In the genomic region with DNA sequence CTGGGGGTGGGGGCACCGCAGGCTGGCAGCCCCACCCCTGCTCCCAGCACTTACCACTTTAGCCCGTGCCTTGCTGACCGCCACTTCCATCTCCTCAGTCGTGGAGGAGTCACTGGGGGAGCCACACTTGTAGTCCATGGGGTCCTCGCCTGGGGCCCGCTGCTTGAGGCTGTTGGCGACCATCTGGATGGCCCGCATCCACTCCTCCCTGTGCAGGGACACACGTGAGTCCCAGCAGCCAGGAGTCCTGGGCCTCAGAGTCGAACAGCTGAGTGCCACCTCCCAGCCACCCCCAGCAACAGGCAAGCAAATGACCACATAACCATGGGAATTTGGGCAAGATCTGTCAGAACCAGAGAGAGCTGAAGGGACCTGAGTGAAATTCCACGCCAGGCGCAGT, we compare ENCODE assay signal across 1 cellular context.
TF ChIP-seq lines count a peak whose summit lies in the region.

No MANE protein-coding gene starts in this region.

TF ChIP-seq in SK-N-SH treated with all-trans-retinoic acid at 6 μM for 48 hours, 23 proteins besides CTCF, POLR2A, EP300 and RAD21 (continued from another document):
- TF ChIP-seq, protein P1, sequence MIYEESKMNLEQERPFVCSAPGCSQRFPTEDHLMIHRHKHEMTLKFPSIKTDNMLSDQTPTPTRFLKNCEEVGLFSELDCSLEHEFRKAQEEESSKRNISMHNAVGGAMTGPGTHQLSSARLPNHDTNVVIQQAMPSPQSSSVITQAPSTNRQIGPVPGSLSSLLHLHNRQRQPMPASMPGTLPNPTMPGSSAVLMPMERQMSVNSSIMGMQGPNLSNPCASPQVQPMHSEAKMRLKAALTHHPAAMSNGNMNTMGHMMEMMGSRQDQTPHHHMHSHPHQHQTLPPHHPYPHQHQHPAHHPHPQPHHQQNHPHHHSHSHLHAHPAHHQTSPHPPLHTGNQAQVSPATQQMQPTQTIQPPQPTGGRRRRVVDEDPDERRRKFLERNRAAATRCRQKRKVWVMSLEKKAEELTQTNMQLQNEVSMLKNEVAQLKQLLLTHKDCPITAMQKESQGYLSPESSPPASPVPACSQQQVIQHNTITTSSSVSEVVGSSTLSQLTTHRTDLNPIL (CRISPR knock-in tag; IDR thresholded peaks at IDR 0.05; ENCODE audit: low read depth): no peak
- no peak for TF ChIP-seq SNAI2 (CRISPR knock-in tag; IDR thresholded peaks at IDR 0.05)
- no peak for TF ChIP-seq OSR1 (CRISPR knock-in tag; IDR thresholded peaks at IDR 0.05)
- TF ChIP-seq, protein P2, sequence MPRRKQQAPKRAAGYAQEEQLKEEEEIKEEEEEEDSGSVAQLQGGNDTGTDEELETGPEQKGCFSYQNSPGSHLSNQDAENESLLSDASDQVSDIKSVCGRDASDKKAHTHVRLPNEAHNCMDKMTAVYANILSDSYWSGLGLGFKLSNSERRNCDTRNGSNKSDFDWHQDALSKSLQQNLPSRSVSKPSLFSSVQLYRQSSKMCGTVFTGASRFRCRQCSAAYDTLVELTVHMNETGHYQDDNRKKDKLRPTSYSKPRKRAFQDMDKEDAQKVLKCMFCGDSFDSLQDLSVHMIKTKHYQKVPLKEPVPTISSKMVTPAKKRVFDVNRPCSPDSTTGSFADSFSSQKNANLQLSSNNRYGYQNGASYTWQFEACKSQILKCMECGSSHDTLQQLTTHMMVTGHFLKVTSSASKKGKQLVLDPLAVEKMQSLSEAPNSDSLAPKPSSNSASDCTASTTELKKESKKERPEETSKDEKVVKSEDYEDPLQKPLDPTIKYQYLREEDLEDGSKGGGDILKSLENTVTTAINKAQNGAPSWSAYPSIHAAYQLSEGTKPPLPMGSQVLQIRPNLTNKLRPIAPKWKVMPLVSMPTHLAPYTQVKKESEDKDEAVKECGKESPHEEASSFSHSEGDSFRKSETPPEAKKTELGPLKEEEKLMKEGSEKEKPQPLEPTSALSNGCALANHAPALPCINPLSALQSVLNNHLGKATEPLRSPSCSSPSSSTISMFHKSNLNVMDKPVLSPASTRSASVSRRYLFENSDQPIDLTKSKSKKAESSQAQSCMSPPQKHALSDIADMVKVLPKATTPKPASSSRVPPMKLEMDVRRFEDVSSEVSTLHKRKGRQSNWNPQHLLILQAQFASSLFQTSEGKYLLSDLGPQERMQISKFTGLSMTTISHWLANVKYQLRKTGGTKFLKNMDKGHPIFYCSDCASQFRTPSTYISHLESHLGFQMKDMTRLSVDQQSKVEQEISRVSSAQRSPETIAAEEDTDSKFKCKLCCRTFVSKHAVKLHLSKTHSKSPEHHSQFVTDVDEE (CRISPR knock-in tag; IDR thresholded peaks at IDR 0.05): no peak
- no peak for TF ChIP-seq ESRRG (CRISPR knock-in tag; IDR thresholded peaks at IDR 0.05)
- TF ChIP-seq BACH2 (CRISPR knock-in tag; IDR thresholded peaks at IDR 0.05; ENCODE audit: borderline replicate concordance): no peak
